ENCODE assay signal across 8 cellular contexts in genomic region chr11:62841361-62842170, GRCh38. TPM values are rescaled to one million over a fixed set of nuclear protein-coding genes. Genes with fewer than 3 reads are reported as not detected.
DNase-seq lines count a peak whose midpoint lies in the region; ATAC-seq and TF ChIP-seq lines count a peak whose summit lies in the region.

No MANE protein-coding gene starts in this region.

- H3K9me3 ChIP-seq in ectodermal cell (ENCODE audit: control insufficient read depth, low read length): no peaks in the 10 kb centered on the region

- no peaks in the 10 kb centered on the region for H3K36me3 ChIP-seq in ectodermal cell (ENCODE audit: control insufficient read depth, insufficient read depth, low read length)

- intact Hi-C loops in lower leg skin (cut with DNase I; ENCODE audit: low total_unique reads): loop anchor here (10.0 kb wide), 1 partner anchor 1687 kb away; no protein-coding TSS in a partner anchor

- H3K4me3 ChIP-seq in ectodermal cell (ENCODE audit: insufficient read depth, low read depth, low read length) (peak overlapping the region; percentile 37), lower leg skin (ENCODE audit: low read depth, poor library complexity, severe bottlenecking) (peak overlapping the region; percentile 24)

- H3K27me3 ChIP-seq in ectodermal cell (ENCODE audit: control insufficient read depth, insufficient read depth, low read length, poor library complexity, severe bottlenecking): no peaks in the 10 kb centered on the region

- TF ChIP-seq CTCF in lower leg skin (IDR thresholded peaks at IDR 0.05): no peak

- 0% methylated on average over 32 to 33 of the region's 33 CpGs for WGBS in ectodermal cell, 2 experiments
- WGBS in lower leg skin, 2 donors: 0% methylated on average over 33 of the region's 33 CpGs

- H3K27ac ChIP-seq in ectodermal cell (ENCODE audit: insufficient read depth, low read depth, low read length, poor library complexity, severe bottlenecking): peak overlapping the region; percentile 96

- DNase-seq in CD1c-positive myeloid dendritic cell (ENCODE audit: extremely low spot score): peak; percentile 97
- DNase-seq in NCI-H526 treated with DMSO at 0.1 percent for 48 hours (lab: John Stamatoyannopoulos, UW): peak; percentile 100
- peak; percentile 89 to 90 for DNase-seq in activated CD4-positive, alpha-beta T cell treated with anti-CD3 and anti-CD28 coated beads, Interleukin-2, amount 50 U/mL, for 24 hours (ENCODE audit: low read depth in 1 of 2, low spot score in 1 of 2)
- peak; percentile 92 to 96 for DNase-seq in lower leg skin (ENCODE audit: low spot score in 2 of 2)
- peak; percentile 71 to 75 (median 74) for DNase-seq in stimulated activated CD4-positive, alpha-beta T cell treated with anti-CD3 and anti-CD28 coated beads, TNF-alpha, amount 100 ng/mL, for 1 hour (ENCODE audit: low read depth in 3 of 3, low spot score in 1 of 3)

- peak in 1 of 2 donors; percentile 99 for TF ChIP-seq POLR2A in lower leg skin (IDR thresholded peaks at IDR 0.05)

- peaks cover 12% of the 10 kb centered on the region for H3K4me1 ChIP-seq in ectodermal cell (ENCODE audit: control insufficient read depth, insufficient read depth, low read length)

- ATAC-seq in GM19351 (IDR thresholded peaks at IDR 0.05; ENCODE audit: unreplicated experiment) (peak; percentile 67), HG03469 (IDR thresholded peaks at IDR 0.05; ENCODE audit: unreplicated experiment) (peak; percentile 33)

RNA-seq across cellular contexts. Expression of gene WDR74, which starts 2.2 kb away (rescaled TPM):
- polyA plus RNA-seq in ectodermal cell (2013, experiment 1 of 4): 68.2 TPM
- 59.2 TPM for polyA plus RNA-seq in ectodermal cell (2013, experiment 2 of 4)
- 198 TPM for polyA plus RNA-seq in ectodermal cell (2013, experiment 3 of 4)
- polyA plus RNA-seq in ectodermal cell (2013, experiment 4 of 4): 116 TPM
- total RNA-seq in lower leg skin: 10 to 100 TPM; 49.7 to 93.8 (median 64.3) TPM

RNA-seq across cellular contexts. Expression of gene TEX54, which starts 8.9 kb away (rescaled TPM):
- polyA plus RNA-seq in ectodermal cell (2013, experiment 1 of 4): not detected
- polyA plus RNA-seq in ectodermal cell (2013, experiment 2 of 4): not detected
- polyA plus RNA-seq in ectodermal cell (2013, experiment 3 of 4): not detected
- not detected for polyA plus RNA-seq in ectodermal cell (2013, experiment 4 of 4)
- not detected for total RNA-seq in lower leg skin

RNA-seq across cellular contexts. Expression of gene STX5, which starts 9.7 kb away (rescaled TPM):
- 46.6 TPM for polyA plus RNA-seq in ectodermal cell (2013, experiment 1 of 4)
- 47.9 TPM for polyA plus RNA-seq in ectodermal cell (2013, experiment 2 of 4)
- polyA plus RNA-seq in ectodermal cell (2013, experiment 3 of 4): 37.6 TPM
- polyA plus RNA-seq in ectodermal cell (2013, experiment 4 of 4): 43.4 TPM
- total RNA-seq in lower leg skin: 10 to 100 TPM; 30.0 to 47.4 (median 38.4) TPM

RNA-seq across cellular contexts. Expression of gene NXF1, which starts 36.3 kb away (rescaled TPM):
- polyA plus RNA-seq in ectodermal cell (2013, experiment 1 of 4): 77.1 TPM
- 93.5 TPM for polyA plus RNA-seq in ectodermal cell (2013, experiment 2 of 4)
- polyA plus RNA-seq in ectodermal cell (2013, experiment 3 of 4): 67.9 TPM
- polyA plus RNA-seq in ectodermal cell (2013, experiment 4 of 4): 74.0 TPM
- 100 to 1,000 TPM in 1 of 4 donors, 10 to 100 TPM in 3; 56.6 to 114 (median 79.6) TPM for total RNA-seq in lower leg skin

RNA-seq across cellular contexts. Expression of gene SLC3A2, which starts 39.1 kb away (rescaled TPM):
- 174 TPM for polyA plus RNA-seq in ectodermal cell (2013, experiment 1 of 4)
- polyA plus RNA-seq in ectodermal cell (2013, experiment 2 of 4): 183 TPM
- 116 TPM for polyA plus RNA-seq in ectodermal cell (2013, experiment 3 of 4)
- polyA plus RNA-seq in ectodermal cell (2013, experiment 4 of 4): 130 TPM
- total RNA-seq in lower leg skin: 100 to 1,000 TPM; 175 to 190 (median 187) TPM

Comparison
In these comparisons a context has a peak if more than half of its experiments do, and no peak if none do; other contexts are left out.
1. Peak in every context shown above with its lines: DNase-seq, ATAC-seq, H3K4me3 ChIP-seq and H3K27ac ChIP-seq.